ENCODE assay signal across 8 cellular contexts in the genomic region with DNA sequence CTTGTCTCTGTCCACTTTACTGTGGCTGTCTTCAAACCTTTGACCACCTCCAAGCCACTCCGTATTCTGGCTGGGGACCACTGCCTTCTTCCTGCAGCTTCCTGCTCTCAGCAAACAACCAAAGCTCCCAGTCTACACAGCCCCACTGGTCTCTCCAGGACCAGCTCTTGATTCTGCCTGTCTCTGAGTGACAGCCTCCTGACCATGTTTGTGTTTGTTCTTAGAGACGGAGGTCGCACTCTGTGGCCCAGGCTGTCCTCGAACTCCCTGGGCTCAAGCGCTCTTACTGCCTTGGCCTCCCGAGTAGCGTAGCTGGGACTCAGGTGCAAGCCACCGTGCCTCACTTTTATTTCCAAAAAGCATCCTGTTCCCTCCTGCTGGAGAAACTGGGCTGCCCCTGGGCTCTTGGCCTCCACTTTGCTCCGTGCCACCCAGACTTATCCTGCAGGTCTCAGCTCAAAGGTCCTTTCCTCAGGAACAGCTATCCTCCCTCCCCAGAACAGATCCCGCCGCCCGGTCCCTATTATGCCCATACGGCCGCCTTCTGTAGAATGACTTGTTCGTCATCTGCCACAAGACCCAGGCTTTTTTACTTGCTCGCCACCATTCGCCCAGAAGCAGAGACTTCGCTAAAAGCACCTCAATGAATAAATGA. TPM values are rescaled to one million over a fixed set of nuclear protein-coding genes. Genes with fewer than 3 reads are reported as not detected.
A peak's percentile ranks its signal among the peaks of the same experiment; 100 is the strongest.
DNase-seq lines count a peak whose midpoint lies in the region; ATAC-seq and TF ChIP-seq lines count a peak whose summit lies in the region.

No MANE protein-coding gene starts in this region.

- H3K9me3 ChIP-seq in HCT116 (ENCODE audit: control insufficient read depth in 1 of 2, insufficient read depth in 1 of 2, low read depth in 1 of 2, low read length in 2 of 2) (no peaks in the 10 kb centered on the region), hepatocyte (ENCODE audit: low read depth) (no peaks in the 10 kb centered on the region), spleen (no peaks in the 10 kb centered on the region)

- H3K27ac ChIP-seq in HCT116 (ENCODE audit: low read depth, low read length) = peak overlapping the region; percentile 100
- peak overlapping the region; percentile 83 for H3K27ac ChIP-seq in hepatocyte
- H3K27ac ChIP-seq in spleen = peak overlapping the region; percentile 76 to 100 (median 98)

- no peak for TF ChIP-seq RAD21 in HCT116 (IDR thresholded peaks at IDR 0.05; ENCODE audit: low read depth)

- no peaks in the 10 kb centered on the region for H3K27me3 Mint-ChIP-seq in activated CD4-positive, alpha-beta memory T cell treated with anti-CD3 and anti-CD28 coated beads, Interleukin-2, amount 10 ng/mL, durations not matched to agents 7 days and 5 days

- H3K4me3 ChIP-seq in HCT116 (replicated peaks in 1 of 2; ENCODE audit: low read depth in 1 of 2, low read length in 2 of 2) (peak overlapping the region; percentile 63 to 69), hepatocyte (no peak overlapping the region), spleen (peak overlapping the region in 7 of 8 donors; percentile 73 to 98 (median 97))

- H3K36me3 ChIP-seq in HCT116 (ENCODE audit: control insufficient read depth in 1 of 2, insufficient read depth in 2 of 2, low read length in 2 of 2) (0 out of 4 replicates have a peak, but pooled peaks cover 0 to 3% of the 10 kb centered on the region in 2 experiments), hepatocyte (replicated peaks; ENCODE audit: insufficient read depth, low read depth) (no peaks in the 10 kb centered on the region), spleen (peaks cover 4 to 42% (median 16%) of the 10 kb centered on the region in 6 donors)

- H3K9me2 ChIP-seq in HCT116 (ENCODE audit: insufficient read depth) (no peaks in the 10 kb centered on the region), hepatocyte (replicated peaks; ENCODE audit: insufficient read depth) (no peaks in the 10 kb centered on the region)

- RAD21 ChIA-PET in HCT116 (lab: Charles Lee; ENCODE audit: low non-redundant PET in 1 of 2, low total read pairs in 2 of 2, uncharacterized antibody in 2 of 2, unreplicated experiment in 2 of 2) = interaction anchor here in 1 of 2 experiments (0.7 to 1.4 kb wide), 2 partner anchors 9 to 24 kb away, joined by 3 read pairs; no protein-coding TSS in a partner anchor

- TF ChIP-seq CTCF in HCT116 (IDR thresholded peaks at IDR 0.05 in 2 of 3, conservative IDR thresholded peaks at IDR 0.05 in 1 of 3; ENCODE audit: borderline replicate concordance in 1 of 3, insufficient read depth in 1 of 3, low read depth in 2 of 3, low read length in 2 of 3) (no peak), hepatocyte (IDR thresholded peaks at IDR 0.05; ENCODE audit: poor library complexity) (no peak), spleen (IDR thresholded peaks at IDR 0.05 in 8 of 11, conservative IDR thresholded peaks at IDR 0.05 in 3 of 11) (no peak)

- peaks cover 59% of the 10 kb centered on the region for H3K4me1 Mint-ChIP-seq in activated CD4-positive, alpha-beta memory T cell treated with anti-CD3 and anti-CD28 coated beads, Interleukin-2, amount 10 ng/mL, durations not matched to agents 7 days and 5 days

- peak overlapping the region; percentile 100 for H3K9ac ChIP-seq in HCT116 (ENCODE audit: low read length)

- DNase-seq in HCT116 (ENCODE audit: low read depth, low spot score) = no peak
- no peak for DNase-seq in activated CD4-positive, alpha-beta memory T cell treated with anti-CD3 and anti-CD28 coated beads, Interleukin-2, amount 10 ng/mL, durations not matched to agents 7 days and 5 days
- no peak for DNase-seq in hepatocyte (ENCODE audit: low spot score)
- peak; percentile 86 for DNase-seq in spleen
- no peak for DNase-seq in foreskin melanocyte
- no peak for DNase-seq in NCI-H2081 (lab: John Stamatoyannopoulos, UW)
- no peak for DNase-seq in stimulated activated CD4-positive, alpha-beta T cell treated with anti-CD3 and anti-CD28 coated beads, Interleukin-2, amount 100 ng/mL, for 48 hours
- DNase-seq in HEK293T (ENCODE audit: extremely low spot score) = no peak

- peak overlapping the region; percentile 90 for H3K27ac Mint-ChIP-seq in activated CD4-positive, alpha-beta memory T cell treated with anti-CD3 and anti-CD28 coated beads, Interleukin-2, amount 10 ng/mL, durations not matched to agents 7 days and 5 days

- H3K4me2 ChIP-seq in HCT116 (ENCODE audit: low read length) = peak overlapping the region; percentile 93
- peak overlapping the region; percentile 98 for H3K4me2 ChIP-seq in hepatocyte

- TF ChIP-seq POLR2A in HCT116 (IDR thresholded peaks at IDR 0.05; ENCODE audit: borderline replicate concordance, extremely low read depth, insufficient read depth, insufficient read length) = no peak
- no peak for TF ChIP-seq POLR2A in spleen (IDR thresholded peaks at IDR 0.05)

- no peak for ATAC-seq in HCT116

- 85% methylated on average over 18 of the region's 18 CpGs for WGBS in hepatocyte (ENCODE audit: low lambda C conversion rate, missing lambda C conversion rate)
- WGBS in spleen, 5 donors = 41 to 58% (median 49%) methylated on average over 18 of the region's 18 CpGs

- peak overlapping the region; percentile 90 for H3K4me3 Mint-ChIP-seq in activated CD4-positive, alpha-beta memory T cell treated with anti-CD3 and anti-CD28 coated beads, Interleukin-2, amount 10 ng/mL, durations not matched to agents 7 days and 5 days

- CTCF ChIA-PET in HCT116 (lab: Charles Lee) = interaction anchor here (2.8 kb wide), 1 partner anchor 9 kb away, joined by 21 read pairs; no protein-coding TSS in a partner anchor
- CTCF ChIA-PET in activated CD4-positive, alpha-beta memory T cell treated with anti-CD3 and anti-CD28 coated beads, Interleukin-2, amount 10 ng/mL, durations not matched to agents 7 days and 5 days (lab: Charles Lee) = interaction anchor here (0.6 to 4.4 kb wide), 9 partner anchors 9 to 423 kb away, joined by 3 to 61 read pairs (median 5); partner anchors contain the start of gene HIC1
- CTCF ChIA-PET in HEK293T (lab: Yijun Ruan, JAX) = interaction anchor here (1.1 to 2.1 kb wide), 2 partner anchors 9 to 25 kb away, joined by 7 to 12 read pairs; no protein-coding TSS in a partner anchor

- peaks cover 18% of the 10 kb centered on the region for H3K36me3 Mint-ChIP-seq in activated CD4-positive, alpha-beta memory T cell treated with anti-CD3 and anti-CD28 coated beads, Interleukin-2, amount 10 ng/mL, durations not matched to agents 7 days and 5 days (ENCODE audit: low read depth)

- intact Hi-C loops in HCT116 (cut with micrococcal nuclease) = no loop called here
- intact Hi-C loops in spleen (cut with DNase I; ENCODE audit: low total_unique reads) = no loop called here

- H2AFZ ChIP-seq in HCT116 (ENCODE audit: low read depth, low read length, poor library complexity, severe bottlenecking) (no peak overlapping the region), hepatocyte (no peak overlapping the region)

- H3K79me2 ChIP-seq in HCT116 (ENCODE audit: insufficient read depth, low read length) (peaks cover 40% of the 10 kb centered on the region), hepatocyte (peaks cover 59% of the 10 kb centered on the region)

- no peaks in the 10 kb centered on the region for H3K9me3 Mint-ChIP-seq in activated CD4-positive, alpha-beta memory T cell treated with anti-CD3 and anti-CD28 coated beads, Interleukin-2, amount 10 ng/mL, durations not matched to agents 7 days and 5 days

- no TSS peak for BruUV-seq in HCT116 (replicated peaks; lab: Mats Ljungman, UMichigan)

- H4K20me1 ChIP-seq in HCT116 (ENCODE audit: insufficient read depth) (no peaks in the 10 kb centered on the region), hepatocyte (ENCODE audit: insufficient read depth, poor library complexity, severe bottlenecking) (peaks cover 29% of the 10 kb centered on the region)

- H3K4me1 ChIP-seq in HCT116 (ENCODE audit: control insufficient read depth in 1 of 2, insufficient read depth in 2 of 2, low read length in 2 of 2) (peaks cover 31 to 67% of the 10 kb centered on the region in 2 experiments), hepatocyte (ENCODE audit: insufficient read depth) (peaks cover 38% of the 10 kb centered on the region), spleen (peaks cover 44 to 79% (median 54%) of the 10 kb centered on the region in 6 donors)

- POLR2A ChIA-PET in HCT116 (lab: Charles Lee) = interaction anchor here (1.3 to 2.4 kb wide), 2 partner anchors 9 to 10 kb away, joined by 3 to 12 read pairs; no protein-coding TSS in a partner anchor
- POLR2A ChIA-PET in activated CD4-positive, alpha-beta memory T cell treated with anti-CD3 and anti-CD28 coated beads, Interleukin-2, amount 10 ng/mL, durations not matched to agents 7 days and 5 days (lab: Charles Lee) = interaction anchor here (1.1 to 4.9 kb wide), 16 partner anchors 9 to 1752 kb away, joined by 3 to 166 read pairs (median 6); partner anchors contain the start of genes METTL16, MNT, SGSM2 and SMG6
- POLR2A ChIA-PET in HEK293T (lab: Yijun Ruan, JAX) = interaction anchor here (1.7 to 2.8 kb wide), 4 partner anchors 9 to 24 kb away, joined by 8 to 16 read pairs (median 10); no protein-coding TSS in a partner anchor

- H3K27me3 ChIP-seq in HCT116 (ENCODE audit: insufficient read depth, low read length) (no peaks in the 10 kb centered on the region), hepatocyte (no peaks in the 10 kb centered on the region), spleen (replicated peaks in 1 of 7) (no peaks in the 10 kb centered on the region)

TF ChIP-seq in HCT116, 20 proteins besides CTCF, POLR2A, EP300 and RAD21 (continues in another document):
- no peak for TF ChIP-seq SIN3A (IDR thresholded peaks at IDR 0.05; ENCODE audit: low read depth)

RNA-seq across cellular contexts. Expression of gene MNT, which starts 9.1 kb away (rescaled TPM):
- 37.0 TPM for total RNA-seq in HCT116 (2021; ENCODE audit: unreplicated experiment)
- polyA plus RNA-seq in HCT116 (2012) = 19.2 and 23.8 TPM in 2 replicates
- 10 to 100 TPM; 29.1 to 29.9 TPM for total RNA-seq in activated CD4-positive, alpha-beta memory T cell treated with anti-CD3 and anti-CD28 coated beads, Interleukin-2, amount 10 ng/mL, durations not matched to agents 7 days and 5 days
- 4.9 and 11.2 TPM in 2 replicates for total RNA-seq in hepatocyte
- polyA plus RNA-seq in hepatocyte = 8.9 and 9.9 TPM in 2 replicates
- total RNA-seq in spleen = 10 to 100 TPM; 18.9 to 38.5 (median 28.8) TPM
- polyA plus RNA-seq in spleen = 10 to 100 TPM in 1 of 3 donors, 1 to 10 TPM in 2; 2.8 to 11.1 (median 2.8) TPM

RNA-seq across cellular contexts. Expression of gene SGSM2, which starts 54.4 kb away (rescaled TPM):
- total RNA-seq in HCT116 (2021; ENCODE audit: unreplicated experiment) = 68.1 TPM
- polyA plus RNA-seq in HCT116 (2012) = 74.2 and 92.5 TPM in 2 replicates
- 10 to 100 TPM; 45.4 to 49.4 TPM for total RNA-seq in activated CD4-positive, alpha-beta memory T cell treated with anti-CD3 and anti-CD28 coated beads, Interleukin-2, amount 10 ng/mL, durations not matched to agents 7 days and 5 days
- 22.2 and 22.3 TPM in 2 replicates for total RNA-seq in hepatocyte
- 34.9 and 51.2 TPM in 2 replicates for polyA plus RNA-seq in hepatocyte
- 10 to 100 TPM; 53.6 to 90.4 (median 68.8) TPM for total RNA-seq in spleen
- 10 to 100 TPM; 30.7 to 83.8 (median 70.8) TPM for polyA plus RNA-seq in spleen

RNA-seq across cellular contexts. Expression of gene TSR1, which starts 55.5 kb away (rescaled TPM):
- total RNA-seq in HCT116 (2021; ENCODE audit: unreplicated experiment) (77.2 TPM), hepatocyte (21.2 and 28.9 TPM in 2 replicates), spleen (10 to 100 TPM; 17.7 to 30.4 (median 26.1) TPM)
- 47.2 and 49.7 TPM in 2 replicates for polyA plus RNA-seq in HCT116 (2012)
- total RNA-seq in activated CD4-positive, alpha-beta memory T cell treated with anti-CD3 and anti-CD28 coated beads, Interleukin-2, amount 10 ng/mL, durations not matched to agents 7 days and 5 days = 10 to 100 TPM; 22.5 to 23.5 TPM
- polyA plus RNA-seq in hepatocyte (20.6 and 22.0 TPM in 2 replicates), spleen (10 to 100 TPM in 1 of 3 donors, 1 to 10 TPM in 2; 8.2 to 12.7 (median 9.2) TPM)
